ENCODE assay signal across 19 cellular contexts in the genomic region with DNA sequence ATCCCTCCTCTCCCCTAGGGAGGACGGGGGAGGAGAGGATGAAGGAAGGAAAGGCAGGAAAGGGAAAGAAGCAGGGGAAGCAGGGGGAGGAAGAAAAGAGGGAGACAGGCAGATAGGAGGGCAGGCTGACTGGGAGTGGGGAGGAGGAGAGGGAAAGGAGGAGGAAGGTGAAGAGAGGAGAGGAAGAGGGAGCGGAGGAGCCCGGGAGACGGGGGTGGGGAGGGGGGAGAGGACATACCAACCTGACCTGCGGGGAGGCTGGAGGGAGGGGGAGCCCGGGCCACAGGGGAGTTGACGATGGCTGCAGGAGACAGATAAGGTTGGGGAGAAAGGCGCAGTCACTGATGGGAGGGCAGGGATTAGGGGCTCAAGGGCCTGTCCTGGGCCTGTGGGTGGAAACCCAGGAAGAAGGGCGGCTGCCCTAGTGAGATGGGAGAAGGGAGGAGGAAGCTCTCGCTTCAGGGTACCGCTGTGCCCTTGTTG. TPM values are rescaled to one million over a fixed set of nuclear protein-coding genes. Genes with fewer than 3 reads are reported as not detected.
"Had no signal": no experiment of that assay in that cellular context is flagged by ENCODE, and none has a peak within 500 bp of the region (broad histone marks: within the 10 kb centered on the region; RNA-seq: fewer than 3 reads in every experiment).

No MANE protein-coding gene starts in this region.

- H3K9me3 Mint-ChIP-seq: activated CD4-positive, alpha-beta memory T cell treated with anti-CD3 and anti-CD28 coated beads, Interleukin-2, amount 10 ng/mL, durations not matched to agents 7 days and 5 days; activated T-cell treated with anti-CD3 and anti-CD28 coated beads, Interleukin-2, amount 50 U/mL, for 4 hours; immature natural killer cell; naive B cell had no signal

- H3K27me3 ChIP-seq: adrenal gland, tibial nerve, uterus had no signal

- H3K4me1 Mint-ChIP-seq: activated CD4-positive, alpha-beta memory T cell treated with anti-CD3 and anti-CD28 coated beads, Interleukin-2, amount 10 ng/mL, durations not matched to agents 7 days and 5 days; naive B cell had no signal

- H3K79me2 ChIP-seq: hepatocyte had no signal

- H3K9me3 ChIP-seq: adrenal gland, tibial nerve, uterus had no signal

- H3K4me2 ChIP-seq: hepatocyte had no signal

- H3K4me1 ChIP-seq: adrenal gland, tibial nerve, uterus had no signal

- H2AFZ ChIP-seq: hepatocyte had no signal

- H3K36me3 Mint-ChIP-seq: naive B cell had no signal

- ATAC-seq: activated T-cell treated with anti-CD3 and anti-CD28 coated beads, Interleukin-2, amount 50 U/mL, for 4 hours; left colon had no signal

- H3K4me3 ChIP-seq: adrenal gland, cardiac muscle cell, hepatocyte, lung, tibial nerve, uterus had no signal

- H3K27ac ChIP-seq: adrenal gland, cardiac muscle cell, hepatocyte, tibial nerve, uterus had no signal

- H3K4me3 Mint-ChIP-seq: activated CD4-positive, alpha-beta memory T cell treated with anti-CD3 and anti-CD28 coated beads, Interleukin-2, amount 10 ng/mL, durations not matched to agents 7 days and 5 days; activated T-cell treated with anti-CD3 and anti-CD28 coated beads, Interleukin-2, amount 50 U/mL, for 4 hours; immature natural killer cell; naive B cell had no signal

- DNase-seq: activated CD4-positive, alpha-beta memory T cell treated with anti-CD3 and anti-CD28 coated beads, Interleukin-2, amount 10 ng/mL, durations not matched to agents 7 days and 5 days; activated CD4-positive, alpha-beta T cell treated with anti-CD3 and anti-CD28 coated beads for 4 hours; activated effector memory CD4-positive, alpha-beta T cell treated with Interleukin-2 at 50 U/mL for 16 hours; activated naive CD4-positive, alpha-beta T cell treated with anti-CD3 and anti-CD28 coated beads, Interleukin-2, amount 50 U/mL, for 16 hours; activated T-cell treated with anti-CD3 and anti-CD28 coated beads, Interleukin-2, amount 50 U/mL, for 4 hours; adrenal gland; immature natural killer cell; left colon; naive B cell; posterior cingulate gyrus; stimulated activated CD4-positive, alpha-beta T cell treated with anti-CD3 and anti-CD28 coated beads, Interleukin-4, amount 100 ng/mL, for 1 hour; stimulated activated naive CD4-positive, alpha-beta T cell; substantia nigra; uterus had no signal

- H3K36me3 ChIP-seq: adrenal gland, cardiac muscle cell, tibial nerve, uterus had no signal

- H3K27ac Mint-ChIP-seq: activated CD4-positive, alpha-beta memory T cell treated with anti-CD3 and anti-CD28 coated beads, Interleukin-2, amount 10 ng/mL, durations not matched to agents 7 days and 5 days; immature natural killer cell had no signal

RNA-seq across cellular contexts. Expression of gene CACNA2D2, which starts 36.0 kb away (rescaled TPM):
- total RNA-seq: glomerular endothelial cell had no signal
